ENCODE assay signal across 11 cellular contexts in genomic region chrX:43881410-43882293, GRCh38. TPM values are rescaled to one million over a fixed set of nuclear protein-coding genes. Genes with fewer than 3 reads are reported as not detected.
DNase-seq lines count a peak whose midpoint lies in the region; ATAC-seq and TF ChIP-seq lines count a peak whose summit lies in the region.
"Had no signal": no experiment of that assay in that cellular context is flagged by ENCODE, and none has a peak within 500 bp of the region (broad histone marks: within the 10 kb centered on the region; RNA-seq: fewer than 3 reads in every experiment).

No MANE protein-coding gene starts in this region.

- peaks cover 14% of the 10 kb centered on the region for H3K9me3 Mint-ChIP-seq in mesothelial cell of epicardium
- H3K9me3 Mint-ChIP-seq: memory B cell had no signal

- no peak overlapping the region for H3K27ac Mint-ChIP-seq in mesothelial cell of epicardium
- H3K27ac Mint-ChIP-seq: memory B cell had no signal

- DNase-seq in WERI-Rb-1: no peak
- DNase-seq in fibroblast of lung (ENCODE audit: low read depth in 2 of 2): no peak
- no peak for DNase-seq in mesothelial cell of epicardium (ENCODE audit: low spot score in 2 of 2, unreplicated experiment in 2 of 2)
- no peak for DNase-seq in NCI-H1048 (lab: John Stamatoyannopoulos, UW)
- DNase-seq in NCI-H2029 (lab: John Stamatoyannopoulos, UW): no peak
- no peak for DNase-seq in GM20000 (ENCODE audit: low spot score)
- DNase-seq: activated gamma-delta T cell, NCI-H1105 had no signal

- H3K4me3 ChIP-seq in WERI-Rb-1 (ENCODE audit: low read depth, low read length) (peak overlapping the region; percentile 17), fibroblast of lung (replicated peaks in 1 of 4; ENCODE audit: control extremely low read depth in 1 of 4, insufficient read depth in 1 of 4, low read depth in 3 of 4, low read length in 4 of 4) (peak overlapping the region in 3 of 4 experiments; percentile 6 to 45 (median 24)), thymus (ENCODE audit: low read length) (peak overlapping the region; percentile 29)

- H3K27ac ChIP-seq in WERI-Rb-1: no peak overlapping the region
- no peak overlapping the region for H3K27ac ChIP-seq in fibroblast of lung (ENCODE audit: insufficient read depth, low read length)
- H3K27ac ChIP-seq in thymus (ENCODE audit: low read depth): no peak overlapping the region

- H3K4me2 ChIP-seq in fibroblast of lung (ENCODE audit: extremely low read depth, insufficient read depth, low read length): peak overlapping the region; percentile 68

- H3K9me3 ChIP-seq in WERI-Rb-1 (ENCODE audit: severe bottlenecking): no peaks in the 10 kb centered on the region
- H3K9me3 ChIP-seq in fibroblast of lung (ENCODE audit: control insufficient read depth, insufficient read depth, low read depth, low read length): no peaks in the 10 kb centered on the region
- H3K9me3 ChIP-seq in thymus (ENCODE audit: control insufficient read depth): no peaks in the 10 kb centered on the region

- no peaks in the 10 kb centered on the region for H3K79me2 ChIP-seq in fibroblast of lung (ENCODE audit: control insufficient read depth, insufficient read depth, low read length)

- peak overlapping the region; percentile 20 for H3K4me3 Mint-ChIP-seq in mesothelial cell of epicardium
- H3K4me3 Mint-ChIP-seq: memory B cell had no signal

- TF ChIP-seq CTCF in WERI-Rb-1 (IDR thresholded peaks at IDR 0.05; ENCODE audit: low read depth, low read length) (no peak), fibroblast of lung (conservative IDR thresholded peaks at IDR 0.05 in 1 of 2, IDR thresholded peaks at IDR 0.05 in 1 of 2; ENCODE audit: low read depth in 1 of 2, low read length in 2 of 2) (no peak), mesothelial cell of epicardium (IDR thresholded peaks at IDR 0.05; ENCODE audit: unreplicated experiment) (no peak), GM20000 (IDR thresholded peaks at IDR 0.05; ENCODE audit: extremely low read depth, missing control alignments) (no peak)

- H2AFZ ChIP-seq in fibroblast of lung (ENCODE audit: low read length): no peak overlapping the region

- H3K27me3 ChIP-seq in WERI-Rb-1 (ENCODE audit: insufficient read depth, low read depth, severe bottlenecking) (peaks cover 6% of the 10 kb centered on the region), fibroblast of lung (ENCODE audit: control insufficient read depth, insufficient read depth, low read length) (no peaks in the 10 kb centered on the region), thymus (ENCODE audit: control insufficient read depth, insufficient read depth) (no peaks in the 10 kb centered on the region)

- WGBS in thymus: 46% methylated on average over 34 of the region's 34 CpGs

- H3K4me1 ChIP-seq in fibroblast of lung (ENCODE audit: control insufficient read depth, extremely low read depth, insufficient read depth, low read length) (no peaks in the 10 kb centered on the region), thymus (ENCODE audit: control insufficient read depth, insufficient read depth, low read length) (no peaks in the 10 kb centered on the region)

- H3K36me3 Mint-ChIP-seq in mesothelial cell of epicardium: no peaks in the 10 kb centered on the region
- H3K36me3 Mint-ChIP-seq: memory B cell had no signal

- ATAC-seq in HG03432 (IDR thresholded peaks at IDR 0.05; ENCODE audit: unreplicated experiment): no peak

- H3K4me1 Mint-ChIP-seq in mesothelial cell of epicardium: no peaks in the 10 kb centered on the region
- H3K4me1 Mint-ChIP-seq: memory B cell had no signal

- no peaks in the 10 kb centered on the region for H4K20me1 ChIP-seq in fibroblast of lung (ENCODE audit: control insufficient read depth, extremely low read depth, insufficient read depth, low read length)

- no peak overlapping the region for H3K9ac ChIP-seq in fibroblast of lung (ENCODE audit: insufficient read depth, low read length)

- no peaks in the 10 kb centered on the region for H3K36me3 ChIP-seq in WERI-Rb-1
- no peaks in the 10 kb centered on the region for H3K36me3 ChIP-seq in fibroblast of lung (ENCODE audit: control insufficient read depth, insufficient read depth, low read length)
- no peaks in the 10 kb centered on the region for H3K36me3 ChIP-seq in thymus (ENCODE audit: control insufficient read depth, insufficient read depth)

- peaks cover 45% of the 10 kb centered on the region for H3K27me3 Mint-ChIP-seq in mesothelial cell of epicardium (ENCODE audit: low read depth)

RNA-seq across cellular contexts. Expression of gene MAOB, which starts 0.6 kb away (rescaled TPM):
- total RNA-seq in fibroblast of lung: 2.1 and 4.6 TPM in 2 replicates
- 3.8 and 21.3 TPM in 2 replicates for polyA plus RNA-seq in fibroblast of lung
- 3.1 and 18.7 TPM in 2 replicates for polyA plus RNA-seq in fibroblast of lung (2012)
- polyA minus RNA-seq in fibroblast of lung (ENCODE audit: low replicate concordance): 0.39 and 2.7 TPM in 2 replicates
- total RNA-seq in mesothelial cell of epicardium: 0.44 to 0.65 TPM (median 0.57 TPM) in 3 replicates
- 5.0 TPM for polyA plus RNA-seq in thymus
